In genomic region chr4:74157743-74158560, GRCh38 we compare ENCODE assay signal across 8 cellular contexts. TPM values are rescaled to one million over a fixed set of nuclear protein-coding genes. Genes with fewer than 3 reads are reported as not detected.
DNase-seq lines count a peak whose midpoint lies in the region; ATAC-seq, FAIRE-seq and TF ChIP-seq lines count a peak whose summit lies in the region.

MTHFD2L (plus strand) TSS chr4:74158118; CDS start chr4:74158139, 21 bp downstream.

- in situ Hi-C loops in transverse colon (cut with MboI; ENCODE audit: low pct_ligation_motif_present in 1 of 4, low pct_unique_long_range_greater_than_20kb in 1 of 4, low sequenced_read_pairs in 3 of 4), result no loop called here

- TF ChIP-seq POLR2A in GM12891 (IDR thresholded peaks at IDR 0.05; ENCODE audit: low read depth, low read length), result peak; percentile 92
- TF ChIP-seq POLR2A in adrenal gland (IDR thresholded peaks at IDR 0.05), result peak; percentile 78 to 91
- TF ChIP-seq POLR2A in heart left ventricle (IDR thresholded peaks at IDR 0.05), result peak in 1 of 2 donors; percentile 93
- TF ChIP-seq POLR2A in transverse colon (IDR thresholded peaks at IDR 0.05), result peak; percentile 85

- TF ChIP-seq CTCF in adrenal gland (IDR thresholded peaks at IDR 0.05), result no peak
- TF ChIP-seq CTCF in heart left ventricle (IDR thresholded peaks at IDR 0.05), result no peak
- TF ChIP-seq CTCF in transverse colon (IDR thresholded peaks at IDR 0.05), result no peak

- intact Hi-C loops in adrenal gland (cut with DNase I), result no loop called here
- intact Hi-C loops in heart left ventricle (cut with DNase I), result no loop called here
- intact Hi-C loops in transverse colon (cut with DNase I; ENCODE audit: low total_unique reads), result no loop called here

- no peak for TF ChIP-seq EP300 in transverse colon (IDR thresholded peaks at IDR 0.05; ENCODE audit: low read depth)

- peak; percentile 87 for DNase-seq in GM12891 (ENCODE audit: insufficient read length, low spot score)
- peak; percentile 90 to 95 (median 94) for DNase-seq in NCI-H1417 (lab: John Stamatoyannopoulos, UW)
- DNase-seq in SW480 (ENCODE audit: low spot score), result peak; percentile 95
- peak; percentile 92 to 97 (median 96) for DNase-seq in adrenal gland
- peak; percentile 95 to 98 (median 97) for DNase-seq in heart left ventricle
- peak; percentile 91 for DNase-seq in pons (ENCODE audit: low spot score)
- peak; percentile 94 for DNase-seq in transverse colon

- peak within 1 kb of the TSS; percentile 86 to 100 (median 92) for H3K27ac ChIP-seq in adrenal gland
- peak within 1 kb of the TSS; percentile 80 to 96 (median 92) for H3K27ac ChIP-seq in heart left ventricle
- H3K27ac ChIP-seq in transverse colon, result peak within 1 kb of the TSS; percentile 91 to 94 (median 92)

- peak; percentile 97 for FAIRE-seq in GM12891 (lab: Jason Lieb, UNC)

- H3K4me3 ChIP-seq in adrenal gland, result peak within 1 kb of the TSS; percentile 13 to 77 (median 50)
- peak within 1 kb of the TSS; percentile 44 to 87 (median 70) for H3K4me3 ChIP-seq in heart left ventricle
- H3K4me3 ChIP-seq in transverse colon, result peak within 1 kb of the TSS; percentile 39 to 72 (median 71)

- no peaks in the 10 kb centered on the region for H3K9me3 ChIP-seq in adrenal gland (replicated peaks in 1 of 3)
- H3K9me3 ChIP-seq in heart left ventricle, result no peaks in the 10 kb centered on the region
- H3K9me3 ChIP-seq in transverse colon, result no peaks in the 10 kb centered on the region

- WGBS in adrenal gland, 4 donors, result 0 to 1% (median 0%) methylated on average over 10 to 79 of the region's 79 CpGs
- 0 to 2% (median 0%) methylated on average over 22 to 79 of the region's 79 CpGs for WGBS in heart left ventricle, 4 donors
- WGBS in transverse colon (ENCODE audit: low coverage in 1 of 2), 2 donors, result 0% methylated on average over 10 to 68 of the region's 79 CpGs

- H3K36me3 ChIP-seq in adrenal gland (replicated peaks in 1 of 2), result peaks cover 0 to 10% of the 10 kb centered on the region in 2 donors
- peaks cover 0 to 26% (median 18%) of the 10 kb centered on the region in 9 donors for H3K36me3 ChIP-seq in heart left ventricle
- H3K36me3 ChIP-seq in transverse colon, result peaks cover 0 to 14% (median 1%) of the 10 kb centered on the region in 4 donors

- H3K27me3 ChIP-seq in adrenal gland (no peaks in the 10 kb centered on the region), heart left ventricle (no peaks in the 10 kb centered on the region), transverse colon (no peaks in the 10 kb centered on the region)

- ATAC-seq in HG02763 (IDR thresholded peaks at IDR 0.05; ENCODE audit: unreplicated experiment) (peak; percentile 99), heart left ventricle (peak; percentile 98 to 100 (median 99))

- H3K4me1 ChIP-seq in adrenal gland (replicated peaks in 1 of 2), result peaks cover 13 to 29% of the 10 kb centered on the region in 2 donors
- H3K4me1 ChIP-seq in heart left ventricle, result peaks cover 0 to 42% (median 17%) of the 10 kb centered on the region in 12 donors
- peaks cover 11 to 23% (median 16%) of the 10 kb centered on the region in 4 donors for H3K4me1 ChIP-seq in transverse colon

TF ChIP-seq in GM12891, 5 proteins besides CTCF, POLR2A, EP300 and RAD21:
- TF ChIP-seq SPI1 (IDR thresholded peaks at IDR 0.05; ENCODE audit: low read depth, low read length) (no peak), POLR2AphosphoS5 (IDR thresholded peaks at IDR 0.05; ENCODE audit: low read depth, low read length) (peak; percentile 92), PAX5 (IDR thresholded peaks at IDR 0.05; ENCODE audit: insufficient read depth, low read length, severe bottlenecking) (no peak), TAF1 (IDR thresholded peaks at IDR 0.05; ENCODE audit: low read depth, low read length) (peak; percentile 60), POU2F2 (IDR thresholded peaks at IDR 0.05; ENCODE audit: low read depth, low read length) (no peak)

RNA-seq across cellular contexts. Expression of gene MTHFD2L, which starts in this region (rescaled TPM):
- 8.0 TPM for polyA plus RNA-seq in GM12891 (2012; ENCODE audit: low read depth, missing spikeins)
- total RNA-seq in adrenal gland, result 10 to 100 TPM; 13.2 to 21.8 (median 15.9) TPM
- polyA plus RNA-seq in adrenal gland, result 10 to 100 TPM in 2 of 3 donors, 1 to 10 TPM in 1; 9.8 to 25.9 (median 10.3) TPM
- total RNA-seq in heart left ventricle, result 10 to 100 TPM in 6 of 9 donors, 1 to 10 TPM in 3; 8.2 to 16.4 (median 12.6) TPM
- 10 to 100 TPM in 1 of 2 donors, 1 to 10 TPM in 1; 6.8 to 11.5 TPM for polyA plus RNA-seq in heart left ventricle
- total RNA-seq in transverse colon, result 10 to 100 TPM in 3 of 4 donors, 1 to 10 TPM in 1; 7.6 to 18.1 (median 12.7) TPM

Comparison
In these comparisons a context has a peak if more than half of its experiments do, and no peak if none do; other contexts are left out.
1. Peak in every context shown above with its lines: DNase-seq, ATAC-seq, H3K4me3 ChIP-seq and H3K27ac ChIP-seq.